In genomic region chr16:81996664-81997529, GRCh38 we compare ENCODE assay signal across 10 cellular contexts. TPM values are rescaled to one million over a fixed set of nuclear protein-coding genes. Genes with fewer than 3 reads are reported as not detected.
DNase-seq lines count a peak whose midpoint lies in the region; ATAC-seq, FAIRE-seq and TF ChIP-seq lines count a peak whose summit lies in the region.
"Had no signal": no experiment of that assay in that cellular context is flagged by ENCODE, and none has a peak within 500 bp of the region (broad histone marks: within the 10 kb centered on the region; RNA-seq: fewer than 3 reads in every experiment).

No MANE protein-coding gene starts in this region.

- H4K5ac ChIP-seq in H1 (ENCODE audit: insufficient read length, low read depth, low read length), result no peak overlapping the region

- H3K27ac Mint-ChIP-seq in neural crest cell (ENCODE audit: unreplicated experiment), result no peak overlapping the region

- H3K23ac ChIP-seq in H1 (ENCODE audit: insufficient read length), result no peak overlapping the region

- H3K9me3 ChIP-seq in H1 (ENCODE audit: insufficient read depth in 2 of 2, low read depth in 1 of 2, low read length in 1 of 2), result no peaks in the 10 kb centered on the region

- H3K79me2 ChIP-seq in H1 (ENCODE audit: control insufficient read depth in 1 of 2, insufficient read depth in 2 of 2, low read length in 2 of 2), result no peaks in the 10 kb centered on the region

- peak overlapping the region; percentile 18; the same call in 1 of the 2 replicates for H2AFZ ChIP-seq in H1 (ENCODE audit: low read length)

- no peaks in the 10 kb centered on the region for H3K27me3 ChIP-seq in H1 (replicated peaks in 1 of 4; ENCODE audit: control insufficient read depth in 3 of 4, extremely low read depth in 1 of 4, insufficient read depth in 3 of 4, low read length in 3 of 4)

- H2BK12ac ChIP-seq in H1 (ENCODE audit: low read depth, low read length), result no peak overlapping the region

- H3K36me3 Mint-ChIP-seq in neural crest cell (ENCODE audit: low read depth), result no peaks in the 10 kb centered on the region

- H3K18ac ChIP-seq in H1 (ENCODE audit: extremely low read depth, low read length), result no peak overlapping the region

- CTCF ChIA-PET in H1 (lab: Charles Lee; ENCODE audit: partially characterized antibody), result interaction anchor here (0.5 to 5.0 kb wide), 45 partner anchors 10 to 445 kb away, joined by 3 to 98 read pairs (median 5); no protein-coding TSS in a partner anchor

- H2BK5ac ChIP-seq in H1 (ENCODE audit: low read depth, low read length), result no peak overlapping the region

- H3K9me3 Mint-ChIP-seq in neural crest cell, result no peaks in the 10 kb centered on the region

- no peak overlapping the region for H3K14ac ChIP-seq in H1 (ENCODE audit: insufficient read length)

- TF ChIP-seq EP300 in H1 (IDR thresholded peaks at IDR 0.05; ENCODE audit: borderline replicate concordance in 1 of 2, low read depth in 2 of 2, low read length in 2 of 2), result no peak

- peak overlapping the region; percentile 66; the same call in 1 of the 2 replicates for H2BK15ac ChIP-seq in H1 (ENCODE audit: low read length)

- WGBS in H1 (ENCODE audit: extremely low coverage in 1 of 2, insufficient coverage in 1 of 2, insufficient read length in 1 of 2, insufficient replicate concordance in 2 of 2, low coverage in 1 of 2, low lambda C conversion rate in 2 of 2, missing lambda C conversion rate in 1 of 2), 2 experiments, result 65% methylated on average over 11 of the region's 11 CpGs; no CpG with 5 or more reads in 1 of the 2 experiments

- peak; percentile 58 for DNase-seq in DMS53 (lab: John Stamatoyannopoulos, UW)
- DNase-seq in NAMALWA (ENCODE audit: low spot score), result peak; percentile 15
- DNase-seq in H1 (ENCODE audit: low read depth in 1 of 2, low spot score in 2 of 2), result no peak
- no peak for DNase-seq in neural crest cell (ENCODE audit: low read depth, low spot score)
- no peak for DNase-seq in COR-L47 (lab: John Stamatoyannopoulos, UW)
- no peak for DNase-seq in activated CD8-positive, alpha-beta memory T cell treated with anti-CD3 and anti-CD28 coated beads, Interleukin-2, amount 50 U/mL, for 4 hours
- no peak for DNase-seq in mesenteric fat pad (ENCODE audit: low spot score)
- DNase-seq: activated gamma-delta T cell had no signal

- no peak overlapping the region for H3K4me2 ChIP-seq in H1 (ENCODE audit: insufficient read depth in 1 of 2, low read depth in 2 of 2, low read length in 2 of 2)

- no peaks in the 10 kb centered on the region for H4K20me1 ChIP-seq in H1 (replicated peaks in 1 of 2; ENCODE audit: control insufficient read depth in 1 of 2, insufficient read depth in 2 of 2, low read length in 2 of 2)

- no peak overlapping the region for H3K4ac ChIP-seq in H1 (replicated peaks; ENCODE audit: insufficient read length, low read depth, low read length)

- peaks cover 11% of the 10 kb centered on the region for H3K4me1 Mint-ChIP-seq in neural crest cell

- H3K79me1 ChIP-seq in H1 (ENCODE audit: low read depth, low read length), result no peaks in the 10 kb centered on the region

- H3K9ac ChIP-seq in H1 (replicated peaks in 1 of 4; ENCODE audit: extremely low read depth in 1 of 4, low read depth in 3 of 4, low read length in 3 of 4), result no peak overlapping the region

- TF ChIP-seq RAD21 in H1 (IDR thresholded peaks at IDR 0.05 in 1 of 2, conservative IDR thresholded peaks at IDR 0.05 in 1 of 2; ENCODE audit: low read depth in 2 of 2, low read length in 2 of 2), result peak; percentile 52 to 59

- H2BK20ac ChIP-seq in H1 (ENCODE audit: low read length), result no peak overlapping the region

- no peak overlapping the region for H2AK5ac ChIP-seq in H1 (ENCODE audit: low read depth, low read length)

- no peak overlapping the region for H4K8ac ChIP-seq in H1 (ENCODE audit: extremely low read depth, insufficient read depth, low read length)

- H3K4me3 Mint-ChIP-seq in neural crest cell, result no peak overlapping the region

- FAIRE-seq in H1 (lab: Jason Lieb, UNC), result peak; percentile 81

- H3K36me3 ChIP-seq in H1 (ENCODE audit: control insufficient read depth in 2 of 4, insufficient read depth in 4 of 4, low read length in 3 of 4), result no peaks in the 10 kb centered on the region

- H2BK120ac ChIP-seq in H1 (replicated peaks; ENCODE audit: low read depth, low read length), result no peak overlapping the region

- POLR2A ChIA-PET in H1 (lab: Charles Lee; ENCODE audit: partially characterized antibody), result no interaction called here

- no peak overlapping the region for H3K4me3 ChIP-seq in H1 (ENCODE audit: extremely low read depth in 1 of 4, insufficient read depth in 2 of 4, low read depth in 3 of 4, low read length in 4 of 4)

- no peak for ATAC-seq in GM18909 (IDR thresholded peaks at IDR 0.05; ENCODE audit: poor library complexity, unreplicated experiment)

- peak in 2 of 3 experiments; percentile 51 to 59; a peak in 3 of 4 replicates for TF ChIP-seq CTCF in H1 (IDR thresholded peaks at IDR 0.05; ENCODE audit: control extremely low read depth in 1 of 3, insufficient read depth in 1 of 3, low read depth in 1 of 3, low read length in 3 of 3)
- peak; percentile 41 for TF ChIP-seq CTCF in neural crest cell (conservative IDR thresholded peaks at IDR 0.05)

- no peaks in the 10 kb centered on the region for H3K27me3 Mint-ChIP-seq in neural crest cell (ENCODE audit: low read depth)

- peaks cover 0 to 7% (median 0%) of the 10 kb centered on the region in 4 experiments; a peak in 2 of 7 replicates for H3K4me1 ChIP-seq in H1 (replicated peaks in 1 of 4; ENCODE audit: control insufficient read depth in 3 of 4, insufficient read depth in 4 of 4, low read length in 3 of 4)

- TF ChIP-seq POLR2A in H1 (IDR thresholded peaks at IDR 0.05; ENCODE audit: control extremely low read depth in 1 of 2, low read depth in 2 of 2, low read length in 2 of 2), result no peak

- H3K27ac ChIP-seq in H1 (ENCODE audit: low read depth, low read length), result no peak overlapping the region

- no peak overlapping the region for H3K56ac ChIP-seq in H1 (replicated peaks; ENCODE audit: insufficient read length, low read depth, low read length)

- H3K23me2 ChIP-seq in H1 (ENCODE audit: low read depth, low read length), result no peaks in the 10 kb centered on the region

- H4K91ac ChIP-seq in H1 (replicated peaks; ENCODE audit: insufficient read length, low read length), result no peak overlapping the region

TF ChIP-seq in H1, 55 proteins besides CTCF, POLR2A, EP300 and RAD21:
- TF ChIP-seq JUND (IDR thresholded peaks at IDR 0.05; ENCODE audit: low read length) (peak; percentile 83), RBBP5 (IDR thresholded peaks at IDR 0.05; ENCODE audit: borderline replicate concordance, low read depth, low read length) (no peak), SP2 (IDR thresholded peaks at IDR 0.05; ENCODE audit: low read length) (no peak), NRF1 (IDR thresholded peaks at IDR 0.05; ENCODE audit: low read depth, low read length) (no peak)
TF ChIP-seq in H1: peak in this region for 1.

RNA-seq across cellular contexts. Expression of gene SDR42E1, which starts 14.4 kb away (rescaled TPM):
- not detected in 2 replicates for total RNA-seq in H1 (2021; fragmentation: NEBNext Ultra II Directional; extraction: Animal tissue kit (Norgen Biotek cat#: 25700))
- 0.02 and 0.03 TPM in 2 replicates for polyA plus RNA-seq in H1 (2011; rRNA removed)
- polyA plus RNA-seq in H1 (2011; cell fraction: cytosol; rRNA removed), result 0.03 TPM
- polyA plus RNA-seq in H1 (2011; cell fraction: nucleus; rRNA removed), result 0.01 TPM
- polyA plus RNA-seq in H1 (2012, experiment 1 of 2), result 0.01 TPM in 1 of 4 replicates, not detected in the others
- not detected for polyA plus RNA-seq in H1 (2012, experiment 2 of 2)
- polyA plus RNA-seq in H1 (2013, experiment 1 of 2), result 0.34 TPM
- 0.46 TPM for polyA plus RNA-seq in H1 (2013, experiment 2 of 2)
- polyA minus RNA-seq in H1 (2011; rRNA and poly(A)+ RNA removed), result 0.02 and 0.03 TPM in 2 replicates
- polyA minus RNA-seq in H1 (2011; cell fraction: cytosol; rRNA and poly(A)+ RNA removed), result not detected
- polyA minus RNA-seq in H1 (2011; cell fraction: nucleus; rRNA and poly(A)+ RNA removed), result 0.10 TPM
- total RNA-seq in neural crest cell (not detected in 2 replicates), mesenteric fat pad (0.77 TPM)

RNA-seq across cellular contexts. Expression of gene HSD17B2, which starts 38.2 kb away (rescaled TPM):
- total RNA-seq in H1 (2021; fragmentation: NEBNext Ultra II Directional; extraction: Animal tissue kit (Norgen Biotek cat#: 25700)), result not detected in 2 replicates
- polyA plus RNA-seq in H1 (2011; rRNA removed), result not detected in 2 replicates
- polyA plus RNA-seq in H1 (2011; cell fraction: cytosol; rRNA removed), result not detected
- polyA plus RNA-seq in H1 (2011; cell fraction: nucleus; rRNA removed), result not detected
- 0.17 TPM in 1 of 4 replicates, not detected in the others for polyA plus RNA-seq in H1 (2012, experiment 1 of 2)
- not detected for polyA plus RNA-seq in H1 (2012, experiment 2 of 2)
- not detected for polyA plus RNA-seq in H1 (2013, experiment 1 of 2)
- polyA plus RNA-seq in H1 (2013, experiment 2 of 2), result not detected
- polyA minus RNA-seq in H1 (2011; rRNA and poly(A)+ RNA removed), result not detected in 2 replicates
- polyA minus RNA-seq in H1 (2011; cell fraction: cytosol; rRNA and poly(A)+ RNA removed), result not detected
- polyA minus RNA-seq in H1 (2011; cell fraction: nucleus; rRNA and poly(A)+ RNA removed), result not detected
- total RNA-seq in neural crest cell (not detected in 2 replicates), mesenteric fat pad (0.71 TPM)
- total RNA-seq: subcutaneous adipose tissue had no signal

Comparison
In these comparisons a context has a peak if more than half of its experiments do, and no peak if none do; other contexts are left out.
1. DNase-seq: peak in DMS53 (single experiment) and NAMALWA (single experiment); none in H1 (0 of 2), neural crest cell (single experiment), COR-L47 (single experiment), activated CD8-positive, alpha-beta memory T cell treated with anti-CD3 and anti-CD28 coated beads, Interleukin-2, amount 50 U/mL, for 4 hours (single experiment) and mesenteric fat pad (single experiment).